In the genomic region with DNA sequence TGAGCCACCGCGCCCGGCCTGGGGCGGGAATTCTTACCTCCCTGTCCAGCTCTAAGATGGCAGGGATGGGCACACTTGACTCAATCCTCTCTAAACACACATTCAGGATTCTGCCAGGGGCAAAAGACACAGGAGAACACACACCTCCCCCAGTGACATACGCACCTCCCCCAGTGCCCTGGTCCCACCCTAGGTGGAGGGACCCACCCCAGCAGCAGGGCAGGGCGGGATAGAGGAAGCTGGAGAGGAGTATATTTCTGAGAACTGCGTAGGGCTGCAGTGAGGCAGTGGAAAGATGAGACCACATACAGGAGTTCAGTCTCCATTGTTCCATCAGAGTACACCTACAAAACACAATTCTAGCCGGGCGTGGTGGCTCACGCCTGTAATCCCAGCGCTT, we compare ENCODE assay signal across 24 cellular contexts.
DNase-seq lines count a peak whose midpoint lies in the region; ATAC-seq, FAIRE-seq and TF ChIP-seq lines count a peak whose summit lies in the region.
"Had no signal": no experiment of that assay in that cellular context is flagged by ENCODE, and none has a peak within 500 bp of the region (broad histone marks: within the 10 kb centered on the region; RNA-seq: fewer than 3 reads in every experiment).

No MANE protein-coding gene starts in this region.

- DNase-seq in H54 (ENCODE audit: insufficient read length, low spot score), result no peak
- DNase-seq in kidney, result peak; percentile 59
- DNase-seq in aorta, result no peak
- DNase-seq in stimulated activated effector memory CD8-positive, alpha-beta T cell treated with anti-CD3 and anti-CD28 coated beads, Interleukin-12 subunit alpha, Interleukin-12 subunit beta, amount 100 ng/mL, for 72 hours (ENCODE audit: low spot score in 2 of 2), result no peak
- no peak for DNase-seq in DMS153 treated with DMSO at 0.1 percent for 48 hours (lab: John Stamatoyannopoulos, UW; ENCODE audit: unreplicated experiment)
- DNase-seq: AML-193; Caco-2; Calu3; CD4-positive, alpha-beta T cell; CD8-positive, alpha-beta T cell; DMS53; DMS79; DND-41; EL; GDM1 had no signal

- no peak for TF ChIP-seq CTCF in kidney (IDR thresholded peaks at IDR 0.05; ENCODE audit: borderline replicate concordance, extremely low read depth, insufficient read depth)

- intact Hi-C loops in kidney (cut with DNase I), result no loop called here
- intact Hi-C loops in aorta (cut with DNase I), result loop anchor here in 1 of 2 donors (5.0 kb wide), 1 partner anchor 399 kb away; no protein-coding TSS in a partner anchor

- H3K36me3 ChIP-seq in kidney (ENCODE audit: control insufficient read depth in 1 of 2, insufficient read depth in 2 of 2, low read length in 2 of 2), result peaks cover 0 to 5% of the 10 kb centered on the region in 2 donors
- peaks cover 0 to 3% of the 10 kb centered on the region in 2 donors for H3K36me3 ChIP-seq in aorta (ENCODE audit: control insufficient read depth in 1 of 2, insufficient read depth in 2 of 2, low read length in 1 of 2)

- peaks cover 12% of the 10 kb centered on the region for H3K36me3 Mint-ChIP-seq in stimulated activated effector memory CD8-positive, alpha-beta T cell treated with anti-CD3 and anti-CD28 coated beads, Interleukin-12 subunit alpha, Interleukin-12 subunit beta, amount 100 ng/mL, for 72 hours

- H3K4me1 Mint-ChIP-seq in stimulated activated effector memory CD8-positive, alpha-beta T cell treated with anti-CD3 and anti-CD28 coated beads, Interleukin-12 subunit alpha, Interleukin-12 subunit beta, amount 100 ng/mL, for 72 hours, result peaks cover 5% of the 10 kb centered on the region

- FAIRE-seq in H54 (lab: Jason Lieb, UNC), result peak; percentile 6
- no peak for FAIRE-seq in kidney (lab: Jason Lieb, UNC)
- FAIRE-seq: A549, D721Med, GM12878, GM12892, GM18507 had no signal

- H3K4me3 Mint-ChIP-seq in stimulated activated effector memory CD8-positive, alpha-beta T cell treated with anti-CD3 and anti-CD28 coated beads, Interleukin-12 subunit alpha, Interleukin-12 subunit beta, amount 100 ng/mL, for 72 hours, result no peak overlapping the region
- H3K4me3 Mint-ChIP-seq: B cell; CD4-positive, alpha-beta T cell; CD8-positive, alpha-beta T cell had no signal

- no peak for TF ChIP-seq POLR2A in H54 (IDR thresholded peaks at IDR 0.05; ENCODE audit: low read depth, low read length)

- no peak overlapping the region for H3K9ac ChIP-seq in kidney (ENCODE audit: low read length in 2 of 2)
- H3K9ac ChIP-seq: BLaER1 treated with 17β-estradiol and CSF1 and Interleukin-3, amounts not matched to agents 10 nM and 100 nM had no signal

- ATAC-seq in aorta (ENCODE audit: low FRiP score), result peak; percentile 36
- ATAC-seq in stimulated activated effector memory CD8-positive, alpha-beta T cell treated with anti-CD3 and anti-CD28 coated beads, Interleukin-12 subunit alpha, Interleukin-12 subunit beta, amount 100 ng/mL, for 72 hours, result no peak
- ATAC-seq: A549; CD8-positive, alpha-beta T cell; GM12878 had no signal

- H3K4me1 ChIP-seq in kidney (ENCODE audit: control insufficient read depth in 1 of 2, insufficient read depth in 1 of 2, low read depth in 1 of 2, low read length in 2 of 2) (no peaks in the 10 kb centered on the region), aorta (ENCODE audit: control insufficient read depth in 1 of 2, insufficient read depth in 2 of 2, low read length in 2 of 2) (no peaks in the 10 kb centered on the region)
- H3K4me1 ChIP-seq: BLaER1 treated with 17β-estradiol and CSF1 and Interleukin-3, amounts not matched to agents 10 nM and 100 nM; Caco-2 had no signal

- H3K27ac ChIP-seq in kidney (ENCODE audit: low read depth in 2 of 2, low read length in 2 of 2) (no peak overlapping the region), aorta (ENCODE audit: low read depth in 1 of 2, low read length in 2 of 2) (no peak overlapping the region)
- H3K27ac ChIP-seq: 22Rv1; A549; BLaER1 treated with 17β-estradiol and CSF1 and Interleukin-3, amounts not matched to agents 10 nM and 100 nM; C4-2B had no signal

- H3K9me3 ChIP-seq in kidney (ENCODE audit: control insufficient read depth in 1 of 2, low read length in 2 of 2) (no peaks in the 10 kb centered on the region), aorta (ENCODE audit: control insufficient read depth, low read length) (no peaks in the 10 kb centered on the region)
- H3K9me3 ChIP-seq: A549; BLaER1 treated with 17β-estradiol and CSF1 and Interleukin-3, amounts not matched to agents 10 nM and 100 nM; Caco-2 had no signal

- WGBS in aorta, 2 donors, result 98 to 99% methylated on average over 11 of the region's 11 CpGs

- H3K4me3 ChIP-seq in kidney (ENCODE audit: low read length in 2 of 2) (no peak overlapping the region), aorta (ENCODE audit: low read length in 2 of 2) (no peak overlapping the region)
- H3K4me3 ChIP-seq: A549; BLaER1 treated with 17β-estradiol and CSF1 and Interleukin-3, amounts not matched to agents 10 nM and 100 nM; GM12878 had no signal

- no peaks in the 10 kb centered on the region for H3K27me3 ChIP-seq in aorta (ENCODE audit: control insufficient read depth in 1 of 2, insufficient read depth in 2 of 2, low read length in 1 of 2)
- H3K27me3 ChIP-seq: BLaER1 treated with 17β-estradiol and CSF1 and Interleukin-3, amounts not matched to agents 10 nM and 100 nM had no signal

- H3K9me3 Mint-ChIP-seq in stimulated activated effector memory CD8-positive, alpha-beta T cell treated with anti-CD3 and anti-CD28 coated beads, Interleukin-12 subunit alpha, Interleukin-12 subunit beta, amount 100 ng/mL, for 72 hours, result no peaks in the 10 kb centered on the region
- H3K9me3 Mint-ChIP-seq: CD4-positive, alpha-beta T cell; CD8-positive, alpha-beta T cell had no signal

- H3K27ac Mint-ChIP-seq in stimulated activated effector memory CD8-positive, alpha-beta T cell treated with anti-CD3 and anti-CD28 coated beads, Interleukin-12 subunit alpha, Interleukin-12 subunit beta, amount 100 ng/mL, for 72 hours, result no peak overlapping the region
- H3K27ac Mint-ChIP-seq: B cell; CD4-positive, alpha-beta T cell; CD8-positive, alpha-beta T cell had no signal
